Comparison of ENCODE assay signal across 2 cellular contexts in genomic region chr1:158147396-158148353, GRCh38.
TF ChIP-seq lines count a peak whose summit lies in the region.

No MANE protein-coding gene starts in this region.

TF ChIP-seq in liver, 16 proteins besides CTCF, POLR2A, EP300 and RAD21:
- TF ChIP-seq HNF4A (conservative IDR thresholded peaks at IDR 0.05) = no peak
- no peak for TF ChIP-seq ATF3 (IDR thresholded peaks at IDR 0.05)
- no peak for TF ChIP-seq FOXA1 (IDR thresholded peaks at IDR 0.05)
- TF ChIP-seq JUND (IDR thresholded peaks at IDR 0.05) = no peak
- TF ChIP-seq SP1 (IDR thresholded peaks at IDR 0.05) = no peak
- TF ChIP-seq HNF4G (IDR thresholded peaks at IDR 0.05) = no peak
TF ChIP-seq in liver: peak in this region for 0.

TF ChIP-seq in HepG2, 621 proteins besides CTCF, POLR2A, EP300 and RAD21:
- TF ChIP-seq HINFP (CRISPR knock-in tag; IDR thresholded peaks at IDR 0.05; ENCODE audit: low read depth) (no peak), EHMT2 (IDR thresholded peaks at IDR 0.05; ENCODE audit: borderline replicate concordance, low read depth, low read length) (no peak), NCOR1 (IDR thresholded peaks at IDR 0.05; ENCODE audit: borderline replicate concordance, low read length) (no peak), CC2D1A (CRISPR knock-in tag; IDR thresholded peaks at IDR 0.05) (no peak), ZNF704 (CRISPR knock-in tag; IDR thresholded peaks at IDR 0.05; ENCODE audit: borderline replicate concordance) (no peak), SP140L (CRISPR knock-in tag; IDR thresholded peaks at IDR 0.05; ENCODE audit: borderline replicate concordance) (no peak), MLXIP (CRISPR knock-in tag; IDR thresholded peaks at IDR 0.05; ENCODE audit: borderline replicate concordance) (no peak)
